1 cellular context compared by ENCODE assay signal in genomic region chr12:77925536-77926108, GRCh38.
TF ChIP-seq lines count a peak whose summit lies in the region.

No MANE protein-coding gene starts in this region.

TF ChIP-seq in SK-N-SH, 30 proteins besides CTCF, POLR2A, EP300 and RAD21 (continued from another document):
- no peak; the same call in 1 of the 2 replicates for TF ChIP-seq RXRA (IDR thresholded peaks at IDR 0.05; ENCODE audit: borderline replicate concordance, low read depth)
- no peak for TF ChIP-seq YY1 (IDR thresholded peaks at IDR 0.05; ENCODE audit: low read depth)
- TF ChIP-seq TCF12 (IDR thresholded peaks at IDR 0.05) = peak; percentile 60
- TF ChIP-seq ELF1 (IDR thresholded peaks at IDR 0.05) = no peak
- TF ChIP-seq RCOR1 (IDR thresholded peaks at IDR 0.05; ENCODE audit: low read length) = peak; percentile 23; the same call in 1 of the 2 replicates
- TF ChIP-seq CHD2 (IDR thresholded peaks at IDR 0.05; ENCODE audit: low read length, partially characterized antibody) = no peak
- no peak for TF ChIP-seq ZBTB33 (IDR thresholded peaks at IDR 0.05; ENCODE audit: borderline replicate concordance, low read depth)
- TF ChIP-seq FOSL2 (IDR thresholded peaks at IDR 0.05; ENCODE audit: borderline replicate concordance, low read depth) = no peak
- TF ChIP-seq MAX (IDR thresholded peaks at IDR 0.05; ENCODE audit: low read depth) = peak; percentile 74
- TF ChIP-seq GATA2 (CRISPR knock-in tag; IDR thresholded peaks at IDR 0.05) = no peak
- TF ChIP-seq JUND (IDR thresholded peaks at IDR 0.05) = 0 out of 2 replicates have a peak, but pooled peaks have one; percentile 4
- TF ChIP-seq GABPA (IDR thresholded peaks at IDR 0.05; ENCODE audit: low read depth) = no peak
- TF ChIP-seq USF1 (IDR thresholded peaks at IDR 0.05; ENCODE audit: borderline replicate concordance, low read depth) = peak; percentile 66; the same call in 1 of the 2 replicates
- no peak for TF ChIP-seq TAF1 (IDR thresholded peaks at IDR 0.05; ENCODE audit: borderline replicate concordance, low read depth, low read length)
- TF ChIP-seq MXI1 (IDR thresholded peaks at IDR 0.05; ENCODE audit: low read depth, low read length) = peak; percentile 72; the same call in 1 of the 2 replicates
- 0 out of 2 replicates have a peak, but pooled peaks have one; percentile 36 for TF ChIP-seq RFX5 (IDR thresholded peaks at IDR 0.05; ENCODE audit: low read length)
